Comparison of ENCODE assay signal across 1 cellular context in genomic region chr2:217160103-217160502, GRCh38.
TF ChIP-seq lines count a peak whose summit lies in the region.

No MANE protein-coding gene starts in this region.

TF ChIP-seq in SK-N-SH, 30 proteins besides CTCF, POLR2A, EP300 and RAD21 (continued from another document):
- TF ChIP-seq TCF12 (IDR thresholded peaks at IDR 0.05), result peak; percentile 51
- TF ChIP-seq JUND (IDR thresholded peaks at IDR 0.05), result peak; percentile 54
